Comparison of ENCODE assay signal across 6 cellular contexts in genomic region chr22:33142282-33142681, GRCh38.
"Had no signal": no experiment of that assay in that cellular context is flagged by ENCODE, and none has a peak within 500 bp of the region (broad histone marks: within the 10 kb centered on the region; RNA-seq: fewer than 3 reads in every experiment).

No MANE protein-coding gene starts in this region.

- H3K36me3 ChIP-seq: HAP-1 had no signal

- H2AFZ ChIP-seq: GM23248 had no signal

- H3K4me3 ChIP-seq: GM23248, HAP-1 had no signal

- DNase-seq: GM23248, GOT3, H7, HFFc6 had no signal

- H3K27ac ChIP-seq: GM23248, HL-60 had no signal

- H3K4me1 ChIP-seq: HAP-1 had no signal

- H3K9me3 ChIP-seq: HAP-1 had no signal
